Comparison of ENCODE assay signal across 8 cellular contexts in genomic region chr7:35695628-35695888, GRCh38. TPM values are rescaled to one million over a fixed set of nuclear protein-coding genes. Genes with fewer than 3 reads are reported as not detected.
DNase-seq lines count a peak whose midpoint lies in the region; ATAC-seq, FAIRE-seq and TF ChIP-seq lines count a peak whose summit lies in the region.

No MANE protein-coding gene starts in this region.

- peaks cover 15 to 16% of the 10 kb centered on the region in 2 donors for H3K36me3 Mint-ChIP-seq in activated T-cell treated with anti-CD3 and anti-CD28 coated beads, Interleukin-2, amount 50 U/mL, for 72 hours (ENCODE audit: insufficient read depth in 2 of 2)

- TF ChIP-seq CTCF in AG10803 (conservative IDR thresholded peaks at IDR 0.05; ENCODE audit: low read length) (no peak), D721Med (IDR thresholded peaks at IDR 0.05; ENCODE audit: insufficient read depth, missing control alignments) (no peak)

- intact Hi-C loops in head of caudate nucleus (cut with DNase I): loop anchor here (10.0 kb wide), 1 partner anchor 459 kb away; the partner anchor contains the start of gene EEPD1

- H3K4me3 ChIP-seq in AG10803 (ENCODE audit: low read length) (peak overlapping the region; percentile 77), iPS-11a (ENCODE audit: low read depth, low read length) (peak overlapping the region; percentile 81)

- peak overlapping the region; percentile 90 for H3K27ac Mint-ChIP-seq in activated T-cell treated with anti-CD3 and anti-CD28 coated beads, Interleukin-2, amount 50 U/mL, for 72 hours

- no peaks in the 10 kb centered on the region for H3K27me3 Mint-ChIP-seq in activated T-cell treated with anti-CD3 and anti-CD28 coated beads, Interleukin-2, amount 50 U/mL, for 72 hours (ENCODE audit: low read depth)

- peaks cover 64% of the 10 kb centered on the region for H3K4me1 Mint-ChIP-seq in activated T-cell treated with anti-CD3 and anti-CD28 coated beads, Interleukin-2, amount 50 U/mL, for 72 hours (ENCODE audit: low read depth)

- peak overlapping the region; percentile 88 to 97 for H3K4me3 Mint-ChIP-seq in activated T-cell treated with anti-CD3 and anti-CD28 coated beads, Interleukin-2, amount 50 U/mL, for 72 hours

- no peak for DNase-seq in AG10803 (ENCODE audit: low read depth)
- peak in 1 of 2 donors; percentile 35 for DNase-seq in activated T-cell treated with anti-CD3 and anti-CD28 coated beads, Interleukin-2, amount 50 U/mL, for 72 hours
- DNase-seq in stimulated activated naive CD4-positive, alpha-beta T cell treated with Interleukin-2 at 50 U/mL for 16 hours (lab: John Stamatoyannopoulos, UW): peak; percentile 28
- DNase-seq in D721Med (ENCODE audit: insufficient read length, low spot score): no peak
- no peak for DNase-seq in head of caudate nucleus

- no peak for FAIRE-seq in D721Med (lab: Jason Lieb, UNC)

- H3K9me3 Mint-ChIP-seq in activated T-cell treated with anti-CD3 and anti-CD28 coated beads, Interleukin-2, amount 50 U/mL, for 72 hours: peaks cover 0 to 2% of the 10 kb centered on the region in 2 donors

- ATAC-seq in HG02981 (IDR thresholded peaks at IDR 0.05; ENCODE audit: unreplicated experiment): peak; percentile 0
- ATAC-seq in activated T-cell treated with anti-CD3 and anti-CD28 coated beads, Interleukin-2, amount 50 U/mL, for 72 hours (replicated peaks in 1 of 2): peak; percentile 42 to 43
- ATAC-seq in GM19395 (IDR thresholded peaks at IDR 0.05; ENCODE audit: unreplicated experiment): no peak

RNA-seq across cellular contexts. Expression of gene HERPUD2, which starts 0.6 kb away (rescaled TPM):
- total RNA-seq in activated T-cell treated with anti-CD3 and anti-CD28 coated beads, Interleukin-2, amount 50 U/mL, for 72 hours: 10 to 100 TPM; 37.5 to 40.4 TPM
